19 cellular contexts compared by ENCODE assay signal in genomic region chr1:90537606-90538362, GRCh38.
DNase-seq lines count a peak whose midpoint lies in the region; ATAC-seq, FAIRE-seq and TF ChIP-seq lines count a peak whose summit lies in the region.
"Had no signal": no experiment of that assay in that cellular context is flagged by ENCODE, and none has a peak within 500 bp of the region (broad histone marks: within the 10 kb centered on the region; RNA-seq: fewer than 3 reads in every experiment).

No MANE protein-coding gene starts in this region.

- peaks cover 58% of the 10 kb centered on the region for H3K4me1 ChIP-seq in DND-41 (ENCODE audit: insufficient read depth, low read length)
- peaks cover 28% of the 10 kb centered on the region for H3K4me1 ChIP-seq in HUES48 (ENCODE audit: control insufficient read depth, insufficient read depth, low read length)
- H3K4me1 ChIP-seq in H1 (replicated peaks in 1 of 4; ENCODE audit: control insufficient read depth in 3 of 4, insufficient read depth in 4 of 4, low read length in 3 of 4): peaks cover 0 to 12% (median 1%) of the 10 kb centered on the region in 4 experiments; a peak in 4 of 7 replicates
- H3K4me1 ChIP-seq in neuronal stem cell (ENCODE audit: control insufficient read depth in 2 of 2, insufficient read depth in 1 of 2, low read depth in 1 of 2, low read length in 2 of 2): peaks cover 9 to 10% of the 10 kb centered on the region in 2 donors
- H3K4me1 ChIP-seq: BLaER1 treated with 17β-estradiol and CSF1 and Interleukin-3, amounts not matched to agents 10 nM and 100 nM had no signal

- no peak overlapping the region for H3K23ac ChIP-seq in H1 (ENCODE audit: insufficient read length)
- no peak overlapping the region for H3K23ac ChIP-seq in neuronal stem cell (ENCODE audit: low read depth, low read length, poor library complexity)

- ATAC-seq in DND-41 (ENCODE audit: insufficient read depth, low read depth): no peak
- no peak for ATAC-seq in GM19452 (IDR thresholded peaks at IDR 0.05; ENCODE audit: unreplicated experiment)
- ATAC-seq: CD8-positive, alpha-beta T cell; HCT116; K562 had no signal

- DNase-seq in DND-41 (no peak), H1 (ENCODE audit: low read depth in 1 of 2, low spot score in 2 of 2) (no peak), neuronal stem cell (ENCODE audit: low spot score) (peak; percentile 51), foreskin fibroblast (no peak)
- DNase-seq: Calu3; CD8-positive, alpha-beta T cell; DMS53; GM23248; H7; HFFc6; IMR-90 had no signal

- TF ChIP-seq POLR2A in H1 (IDR thresholded peaks at IDR 0.05; ENCODE audit: control extremely low read depth in 1 of 2, low read depth in 2 of 2, low read length in 2 of 2): no peak

- H3K14ac ChIP-seq in H1 (ENCODE audit: insufficient read length): no peak overlapping the region
- no peak overlapping the region for H3K14ac ChIP-seq in neuronal stem cell (ENCODE audit: low read length)

- H3K23me2 ChIP-seq in H1 (ENCODE audit: low read depth, low read length): no peaks in the 10 kb centered on the region

- no peak overlapping the region for H3K4ac ChIP-seq in H1 (replicated peaks; ENCODE audit: insufficient read length, low read depth, low read length)
- H3K4ac ChIP-seq in neuronal stem cell (ENCODE audit: low read length): no peak overlapping the region

- TF ChIP-seq CTCF in DND-41 (IDR thresholded peaks at IDR 0.05; ENCODE audit: borderline replicate concordance, extremely low read depth, low read length, poor library complexity, severe bottlenecking) (no peak), H1 (IDR thresholded peaks at IDR 0.05; ENCODE audit: control extremely low read depth in 1 of 3, insufficient read depth in 1 of 3, low read depth in 1 of 3, low read length in 3 of 3) (no peak), foreskin fibroblast (IDR thresholded peaks at IDR 0.05; ENCODE audit: low read depth, low read length) (no peak)

- H2BK15ac ChIP-seq in H1 (ENCODE audit: low read length): no peak overlapping the region
- H2BK15ac ChIP-seq in neuronal stem cell (ENCODE audit: low read length): no peak overlapping the region

- no peak overlapping the region for H3K4me2 ChIP-seq in DND-41 (ENCODE audit: insufficient read depth, low read length)
- no peak overlapping the region; a peak in 1 of 4 replicates for H3K4me2 ChIP-seq in H1 (ENCODE audit: insufficient read depth in 1 of 2, low read depth in 2 of 2, low read length in 2 of 2)
- H3K4me2 ChIP-seq in neuronal stem cell (ENCODE audit: insufficient read depth, low read length, poor library complexity, severe bottlenecking): no peak overlapping the region
- H3K4me2 ChIP-seq: BLaER1 treated with 17β-estradiol and CSF1 and Interleukin-3, amounts not matched to agents 10 nM and 100 nM had no signal

- no peaks in the 10 kb centered on the region for H3K27me3 ChIP-seq in DND-41 (ENCODE audit: insufficient read depth, low read length, poor library complexity)
- no peaks in the 10 kb centered on the region; the same call in 1 of the 2 replicates for H3K27me3 ChIP-seq in HUES48 (ENCODE audit: control insufficient read depth, insufficient read depth, low read length)
- no peaks in the 10 kb centered on the region for H3K27me3 ChIP-seq in H1 (replicated peaks in 1 of 4; ENCODE audit: control insufficient read depth in 3 of 4, extremely low read depth in 1 of 4, insufficient read depth in 3 of 4, low read length in 3 of 4)
- H3K27me3 ChIP-seq in neuronal stem cell (ENCODE audit: control insufficient read depth in 3 of 3, insufficient read depth in 3 of 3, low read depth in 1 of 3, low read length in 3 of 3): peaks cover 0 to 4% (median 2%) of the 10 kb centered on the region in 3 experiments
- H3K27me3 ChIP-seq: BLaER1 treated with 17β-estradiol and CSF1 and Interleukin-3, amounts not matched to agents 10 nM and 100 nM had no signal

- no peaks in the 10 kb centered on the region for H4K20me1 ChIP-seq in DND-41 (ENCODE audit: insufficient read depth, low read length)
- H4K20me1 ChIP-seq in H1 (replicated peaks in 1 of 2; ENCODE audit: control insufficient read depth in 1 of 2, insufficient read depth in 2 of 2, low read length in 2 of 2): no peaks in the 10 kb centered on the region
- H4K20me1 ChIP-seq: BLaER1 treated with 17β-estradiol and CSF1 and Interleukin-3, amounts not matched to agents 10 nM and 100 nM had no signal

- H4K91ac ChIP-seq in H1 (replicated peaks; ENCODE audit: insufficient read length, low read length) (no peak overlapping the region), neuronal stem cell (ENCODE audit: low read depth, low read length, poor library complexity) (no peak overlapping the region)

- H2BK20ac ChIP-seq in H1 (ENCODE audit: low read length): no peak overlapping the region

- H3K79me2 ChIP-seq in DND-41 (ENCODE audit: insufficient read depth, low read length): no peaks in the 10 kb centered on the region
- no peaks in the 10 kb centered on the region for H3K79me2 ChIP-seq in H1 (ENCODE audit: control insufficient read depth in 1 of 2, insufficient read depth in 2 of 2, low read length in 2 of 2)

- CTCF ChIA-PET in H1 (lab: Charles Lee; ENCODE audit: partially characterized antibody): no interaction called here

- H3K27ac ChIP-seq in DND-41 (ENCODE audit: low read length): peak overlapping the region; percentile 36
- H3K27ac ChIP-seq in HUES48 (ENCODE audit: low read depth, low read length): peak overlapping the region; percentile 66
- no peak overlapping the region for H3K27ac ChIP-seq in H1 (ENCODE audit: low read depth, low read length)
- H3K27ac ChIP-seq in neuronal stem cell (replicated peaks; ENCODE audit: low read length): no peak overlapping the region
- H3K27ac ChIP-seq: BLaER1 treated with 17β-estradiol and CSF1 and Interleukin-3, amounts not matched to agents 10 nM and 100 nM; GM23248; HL-60 had no signal

- no peak for TF ChIP-seq RAD21 in H1 (IDR thresholded peaks at IDR 0.05 in 1 of 2, conservative IDR thresholded peaks at IDR 0.05 in 1 of 2; ENCODE audit: low read depth in 2 of 2, low read length in 2 of 2)

- peak; percentile 50 for FAIRE-seq in H1 (lab: Jason Lieb, UNC)
- FAIRE-seq: GM12892, GM18507, K562 had no signal

- H3K9me3 ChIP-seq in DND-41 (ENCODE audit: insufficient read depth, low read length, severe bottlenecking) (no peaks in the 10 kb centered on the region), HUES48 (ENCODE audit: control insufficient read depth, insufficient read depth, low read length) (no peaks in the 10 kb centered on the region), H1 (ENCODE audit: insufficient read depth in 2 of 2, low read depth in 1 of 2, low read length in 1 of 2) (no peaks in the 10 kb centered on the region), neuronal stem cell (replicated peaks in 1 of 2; ENCODE audit: control insufficient read depth in 2 of 2, insufficient read depth in 1 of 2, low read depth in 1 of 2, low read length in 2 of 2) (no peaks in the 10 kb centered on the region)
- H3K9me3 ChIP-seq: BLaER1 treated with 17β-estradiol and CSF1 and Interleukin-3, amounts not matched to agents 10 nM and 100 nM had no signal

- H3K79me1 ChIP-seq in H1 (ENCODE audit: low read depth, low read length) (no peaks in the 10 kb centered on the region), neuronal stem cell (ENCODE audit: low read depth, low read length) (no peaks in the 10 kb centered on the region)

- H2AFZ ChIP-seq in DND-41 (ENCODE audit: low read depth, low read length): no peak overlapping the region
- H2AFZ ChIP-seq in H1 (ENCODE audit: low read length): no peak overlapping the region
- H2AFZ ChIP-seq in neuronal stem cell (ENCODE audit: low read length): no peak overlapping the region
- H2AFZ ChIP-seq: GM23248 had no signal

- WGBS in H1 (ENCODE audit: extremely low coverage in 1 of 2, insufficient coverage in 1 of 2, insufficient read length in 1 of 2, insufficient replicate concordance in 2 of 2, low coverage in 1 of 2, low lambda C conversion rate in 2 of 2, missing lambda C conversion rate in 1 of 2), 2 experiments: 69% methylated on average over 9 of the region's 9 CpGs; no CpG with 5 or more reads in 1 of the 2 experiments
- no CpG with 5 or more reads among the region's 9 CpGs for WGBS in neuronal stem cell (ENCODE audit: extremely low coverage in 2 of 2, insufficient read length in 2 of 2, insufficient replicate concordance in 1 of 2), 2 donors

- H3K18ac ChIP-seq in H1 (ENCODE audit: extremely low read depth, low read length) (no peak overlapping the region), neuronal stem cell (ENCODE audit: low read length) (no peak overlapping the region)

- H3K36me3 ChIP-seq in DND-41 (ENCODE audit: insufficient read depth, low read length) (no peaks in the 10 kb centered on the region), HUES48 (ENCODE audit: control insufficient read depth, insufficient read depth, low read length) (no peaks in the 10 kb centered on the region), H1 (ENCODE audit: control insufficient read depth in 2 of 4, insufficient read depth in 4 of 4, low read length in 3 of 4) (no peaks in the 10 kb centered on the region), neuronal stem cell (replicated peaks in 1 of 2; ENCODE audit: control insufficient read depth in 2 of 2, insufficient read depth in 2 of 2, low read length in 2 of 2) (no peaks in the 10 kb centered on the region)
- H3K36me3 ChIP-seq: BLaER1 treated with 17β-estradiol and CSF1 and Interleukin-3, amounts not matched to agents 10 nM and 100 nM had no signal

- POLR2A ChIA-PET in H1 (lab: Charles Lee; ENCODE audit: partially characterized antibody): no interaction called here

- H2BK120ac ChIP-seq in H1 (replicated peaks; ENCODE audit: low read depth, low read length): no peak overlapping the region
- H2BK120ac ChIP-seq in neuronal stem cell (ENCODE audit: low read depth, low read length): no peak overlapping the region

- no peak overlapping the region for H3K56ac ChIP-seq in H1 (replicated peaks; ENCODE audit: insufficient read length, low read depth, low read length)

- no peak overlapping the region for H4K5ac ChIP-seq in H1 (ENCODE audit: insufficient read length, low read depth, low read length)

- H2AK5ac ChIP-seq in H1 (ENCODE audit: low read depth, low read length) (no peak overlapping the region), neuronal stem cell (ENCODE audit: low read depth, low read length) (no peak overlapping the region)

- H2BK5ac ChIP-seq in H1 (ENCODE audit: low read depth, low read length) (no peak overlapping the region), neuronal stem cell (ENCODE audit: low read length) (no peak overlapping the region)

- no peak overlapping the region for H3K9ac ChIP-seq in DND-41 (ENCODE audit: low read depth, low read length)
- no peak overlapping the region for H3K9ac ChIP-seq in HUES48 (ENCODE audit: low read depth, low read length)
- H3K9ac ChIP-seq in H1 (replicated peaks in 1 of 4; ENCODE audit: extremely low read depth in 1 of 4, low read depth in 3 of 4, low read length in 3 of 4): no peak overlapping the region
- no peak overlapping the region for H3K9ac ChIP-seq in neuronal stem cell (ENCODE audit: low read depth, low read length, poor library complexity)
- H3K9ac ChIP-seq: BLaER1 treated with 17β-estradiol and CSF1 and Interleukin-3, amounts not matched to agents 10 nM and 100 nM; GM23248 had no signal

- H4K8ac ChIP-seq in H1 (ENCODE audit: extremely low read depth, insufficient read depth, low read length) (no peak overlapping the region), neuronal stem cell (ENCODE audit: low read depth, low read length) (no peak overlapping the region)

- no peak for TF ChIP-seq EP300 in H1 (IDR thresholded peaks at IDR 0.05; ENCODE audit: borderline replicate concordance in 1 of 2, low read depth in 2 of 2, low read length in 2 of 2)

- H3K4me3 ChIP-seq in DND-41 (ENCODE audit: low read depth in 1 of 2, low read length in 2 of 2) (no peak overlapping the region), HUES48 (ENCODE audit: low read depth, low read length) (no peak overlapping the region), H1 (ENCODE audit: extremely low read depth in 1 of 4, insufficient read depth in 2 of 4, low read depth in 3 of 4, low read length in 4 of 4) (no peak overlapping the region), neuronal stem cell (ENCODE audit: low read length in 2 of 2) (no peak overlapping the region), foreskin fibroblast (ENCODE audit: low read depth in 1 of 2, low read length in 2 of 2) (no peak overlapping the region)
- H3K4me3 ChIP-seq: BLaER1 treated with 17β-estradiol and CSF1 and Interleukin-3, amounts not matched to agents 10 nM and 100 nM; GM23248; K562 had no signal

- H2BK12ac ChIP-seq in H1 (ENCODE audit: low read depth, low read length) (no peak overlapping the region), neuronal stem cell (ENCODE audit: low read length) (no peak overlapping the region)

Comparison
In these comparisons a context has a peak if more than half of its experiments do, and no peak if none do; other contexts are left out.
1. H3K27ac ChIP-seq: peak in DND-41 (single experiment) and HUES48 (single experiment); none in H1 (single experiment) and neuronal stem cell (single experiment).